Comparison of ENCODE assay signal across 19 cellular contexts in genomic region chr1:108028841-108029401, GRCh38.
DNase-seq lines count a peak whose midpoint lies in the region; TF ChIP-seq lines count a peak whose summit lies in the region.
"Had no signal": no experiment of that assay in that cellular context is flagged by ENCODE, and none has a peak within 500 bp of the region (broad histone marks: within the 10 kb centered on the region; RNA-seq: fewer than 3 reads in every experiment).

No MANE protein-coding gene starts in this region.

- H3K4me1 Mint-ChIP-seq in mesothelial cell of epicardium, result no peaks in the 10 kb centered on the region

- H3K27me3 Mint-ChIP-seq in mesothelial cell of epicardium (ENCODE audit: low read depth), result peaks cover 72% of the 10 kb centered on the region
- H3K27me3 Mint-ChIP-seq: T-helper 17 cell had no signal

- H3K27me3 ChIP-seq in BLaER1 treated with 17β-estradiol and CSF1 and Interleukin-3, amounts not matched to agents 10 nM and 100 nM, result no peaks in the 10 kb centered on the region
- H3K27me3 ChIP-seq in Peyer's patch, result no peaks in the 10 kb centered on the region

- no peak overlapping the region for H3K27ac Mint-ChIP-seq in mesothelial cell of epicardium
- H3K27ac Mint-ChIP-seq: T-helper 17 cell had no signal

- DNase-seq in KG1 (lab: John Stamatoyannopoulos, UW) (peak; percentile 45), NCI-H69 (lab: John Stamatoyannopoulos, UW) (peak; percentile 70), UCSD-AML1 (lab: John Stamatoyannopoulos, UW; ENCODE audit: unreplicated experiment) (peak; percentile 30), Peyer's patch (no peak), mesothelial cell of epicardium (ENCODE audit: low spot score in 2 of 2, unreplicated experiment in 2 of 2) (no peak), D341Med (ENCODE audit: low spot score) (no peak), activated T-cell treated with anti-CD3 and anti-CD28 coated beads for 4 hours (no peak)
- DNase-seq: C1 segment of cervical spinal cord; DMS79; GM23248; NCI-H1105; NCI-H2081; NCI-H2171 treated with DMSO at 0.1 percent for 48 hours; NCI-H446; NK-92 treated with Interleukin-12 subunit alpha and Interleukin-12 subunit beta, amount 100 ng/mL, for 24 hours; PC-9; T-helper 17 cell had no signal

- no peaks in the 10 kb centered on the region for H4K20me1 ChIP-seq in BLaER1 treated with 17β-estradiol and CSF1 and Interleukin-3, amounts not matched to agents 10 nM and 100 nM

- peaks cover 15 to 32% (median 24%) of the 10 kb centered on the region in 11 experiments; a peak in 20 of 22 replicates for H3K9me3 ChIP-seq in BLaER1 treated with 17β-estradiol and CSF1 and Interleukin-3, amounts not matched to agents 10 nM and 100 nM (replicated peaks in 1 of 11)
- H3K9me3 ChIP-seq in Peyer's patch, result no peaks in the 10 kb centered on the region
- H3K9me3 ChIP-seq: HAP-1 had no signal

- TF ChIP-seq CTCF in Peyer's patch (IDR thresholded peaks at IDR 0.05) (no peak), mesothelial cell of epicardium (IDR thresholded peaks at IDR 0.05; ENCODE audit: unreplicated experiment) (no peak)

- peaks cover 4% of the 10 kb centered on the region for H3K9me3 Mint-ChIP-seq in mesothelial cell of epicardium

- no peaks in the 10 kb centered on the region for H3K36me3 Mint-ChIP-seq in mesothelial cell of epicardium

- H3K4me3 Mint-ChIP-seq in mesothelial cell of epicardium, result no peak overlapping the region
- H3K4me3 Mint-ChIP-seq: T-helper 17 cell had no signal

- H3K4me2 ChIP-seq in BLaER1 treated with 17β-estradiol and CSF1 and Interleukin-3, amounts not matched to agents 10 nM and 100 nM, result peak overlapping the region; percentile 20 to 90 (median 62); a peak in 17 of 22 replicates
- H3K4me2 ChIP-seq: PC-9 had no signal

- H3K27ac ChIP-seq in BLaER1 treated with 17β-estradiol and CSF1 and Interleukin-3, amounts not matched to agents 10 nM and 100 nM, result no peak overlapping the region
- H3K27ac ChIP-seq in Peyer's patch, result no peak overlapping the region
- H3K27ac ChIP-seq: GM23248, PC-9 had no signal

- no peak for TF ChIP-seq POLR2A in Peyer's patch (IDR thresholded peaks at IDR 0.05)

- H3K4me3 ChIP-seq in BLaER1 treated with 17β-estradiol and CSF1 and Interleukin-3, amounts not matched to agents 10 nM and 100 nM, result no peak overlapping the region
- no peak overlapping the region for H3K4me3 ChIP-seq in Peyer's patch
- H3K4me3 ChIP-seq: GM23248, HAP-1, PC-9 had no signal

- no peak overlapping the region for H3K9ac ChIP-seq in BLaER1 treated with 17β-estradiol and CSF1 and Interleukin-3, amounts not matched to agents 10 nM and 100 nM
- H3K9ac ChIP-seq: GM23248 had no signal

- no peaks in the 10 kb centered on the region for H3K36me3 ChIP-seq in BLaER1 treated with 17β-estradiol and CSF1 and Interleukin-3, amounts not matched to agents 10 nM and 100 nM
- no peaks in the 10 kb centered on the region for H3K36me3 ChIP-seq in Peyer's patch
- H3K36me3 ChIP-seq: HAP-1 had no signal

- peaks cover 25 to 51% (median 35%) of the 10 kb centered on the region in 10 experiments for H3K4me1 ChIP-seq in BLaER1 treated with 17β-estradiol and CSF1 and Interleukin-3, amounts not matched to agents 10 nM and 100 nM
- no peaks in the 10 kb centered on the region for H3K4me1 ChIP-seq in Peyer's patch
- H3K4me1 ChIP-seq: HAP-1 had no signal

Comparison
In these comparisons a context has a peak if more than half of its experiments do, and no peak if none do; other contexts are left out.
1. DNase-seq: peak in KG1 (single experiment), NCI-H69 (single experiment) and UCSD-AML1 (single experiment); none in Peyer's patch (0 of 3), mesothelial cell of epicardium (0 of 2), D341Med (single experiment) and activated T-cell treated with anti-CD3 and anti-CD28 coated beads for 4 hours (single experiment).